In the genomic region with DNA sequence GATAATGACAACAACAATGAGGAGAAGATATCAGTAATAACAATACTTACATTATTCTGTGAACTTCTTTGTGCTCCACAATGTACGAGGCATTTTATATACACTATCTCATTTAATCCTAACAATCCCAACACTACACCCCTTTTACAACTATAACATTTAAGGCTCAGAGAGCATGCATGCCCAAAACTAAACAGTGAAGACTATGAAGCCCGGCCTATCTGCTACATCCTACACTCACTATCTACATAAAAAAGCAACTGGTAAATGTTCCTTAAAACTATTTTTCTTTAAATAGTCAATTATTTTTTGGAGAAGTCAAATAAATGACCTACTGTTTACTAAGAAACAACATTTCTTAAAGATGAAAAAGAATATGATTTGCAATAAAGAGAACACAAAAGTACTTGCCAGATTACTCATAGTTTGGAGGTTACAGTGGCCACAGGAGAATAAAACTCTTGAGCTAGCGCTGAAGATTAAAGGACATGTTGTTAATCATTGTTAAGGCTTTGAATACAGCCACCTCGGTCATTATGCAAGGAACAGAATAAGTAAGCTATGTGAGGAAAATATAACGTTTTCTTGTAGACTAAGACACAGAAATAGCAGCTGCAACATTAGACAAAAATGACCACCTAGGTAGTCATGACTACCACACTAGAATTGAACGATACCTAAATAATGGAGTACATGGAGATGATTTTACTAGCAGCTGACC, we compare ENCODE assay signal across 12 cellular contexts. TPM values are rescaled to one million over a fixed set of nuclear protein-coding genes. Genes with fewer than 3 reads are reported as not detected.
DNase-seq lines count a peak whose midpoint lies in the region; ATAC-seq, FAIRE-seq and TF ChIP-seq lines count a peak whose summit lies in the region.
"Had no signal": no experiment of that assay in that cellular context is flagged by ENCODE, and none has a peak within 500 bp of the region (broad histone marks: within the 10 kb centered on the region; RNA-seq: fewer than 3 reads in every experiment).

No MANE protein-coding gene starts in this region.

- TF ChIP-seq EP300 in HepG2 (IDR thresholded peaks at IDR 0.05; ENCODE audit: low read depth in 2 of 2, low read length in 2 of 2) (0 out of 4 replicates have a peak, but pooled peaks of 1 of the 2 experiments have one; percentile 15), HepG2 (CRISPR knock-in tag; IDR thresholded peaks at IDR 0.05; ENCODE audit: borderline replicate concordance) (no peak)

- H3K4me3 ChIP-seq in HepG2 (replicated peaks in 1 of 3; ENCODE audit: insufficient read depth in 1 of 3, low read depth in 2 of 3, low read length in 3 of 3) (peak overlapping the region in 1 of 3 experiments; percentile 14; a peak in 1 of 6 replicates), dorsolateral prefrontal cortex (no peak overlapping the region)
- H3K4me3 ChIP-seq: psoas muscle had no signal

- H3K9ac ChIP-seq in HepG2 (ENCODE audit: insufficient read depth, low read depth, low read length): no peak overlapping the region; the same call in 1 of the 2 replicates

- in situ Hi-C loops in HepG2 (cut with HindIII; ENCODE audit: extremely low pct_ligation_motif_present, low pct_unique_long_range_greater_than_20kb): no loop called here

- no peaks in the 10 kb centered on the region for H3K27me3 ChIP-seq in HepG2 (ENCODE audit: control insufficient read depth in 1 of 2, insufficient read depth in 2 of 2, low read length in 2 of 2)
- H3K27me3 ChIP-seq in dorsolateral prefrontal cortex: no peaks in the 10 kb centered on the region

- no peaks in the 10 kb centered on the region for H4K20me1 ChIP-seq in HepG2 (ENCODE audit: insufficient read depth, low read length)

- peak overlapping the region; percentile 38 for H3K4me2 ChIP-seq in HepG2 (ENCODE audit: low read depth, low read length)

- no peaks in the 10 kb centered on the region for H3K9me3 ChIP-seq in HepG2 (ENCODE audit: low read length)
- H3K9me3 ChIP-seq: psoas muscle had no signal

- intact Hi-C loops in HepG2 (cut with micrococcal nuclease; ENCODE audit: unreplicated experiment) (no loop called here), dorsolateral prefrontal cortex (cut with DNase I) (no loop called here)

- H3K79me2 ChIP-seq in HepG2 (ENCODE audit: insufficient read depth, low read length): peaks cover 34% of the 10 kb centered on the region

- peak; percentile 16 for DNase-seq in SW480 (ENCODE audit: low spot score)
- peak; percentile 58 for DNase-seq in HepG2 (ENCODE audit: low spot score)
- no peak for DNase-seq in AG08396 (ENCODE audit: low spot score)
- DNase-seq in dorsolateral prefrontal cortex: no peak
- DNase-seq in AML-193 (lab: John Stamatoyannopoulos, UW): no peak
- no peak for DNase-seq in stimulated activated CD4-positive, alpha-beta T cell treated with anti-CD3 and anti-CD28 coated beads, Interleukin-12 subunit alpha, Interleukin-12 subunit beta, amount 100 ng/mL, for 4 hours
- DNase-seq: activated CD4-positive, alpha-beta T cell treated with anti-CD3 and anti-CD28 coated beads, Interleukin-2, amount 50 U/mL, for 1 hour; central memory CD4-positive, alpha-beta T cell; psoas muscle; stimulated activated naive B cell treated with anti-CD40 and anti-IgM and Interleukin-4, amounts not matched to agents 10 μg/mL and 1 μg/mL and 100 μg/mL, for 72 hours had no signal

- peaks cover 28% of the 10 kb centered on the region for H3K4me1 ChIP-seq in HepG2 (ENCODE audit: insufficient read depth, low read length)
- H3K4me1 ChIP-seq: psoas muscle had no signal

- FAIRE-seq in HepG2 (lab: Jason Lieb, UNC): no peak

- 38% methylated on average over 6 of the region's 6 CpGs for WGBS in HepG2 (ENCODE audit: low lambda C conversion rate)

- ATAC-seq in GM18508 (IDR thresholded peaks at IDR 0.05; ENCODE audit: insufficient read depth, unreplicated experiment) (peak; percentile 77), HG02588 (IDR thresholded peaks at IDR 0.05; ENCODE audit: unreplicated experiment) (peak; percentile 45), HepG2 (peak; percentile 84)
- ATAC-seq: psoas muscle; stimulated activated naive B cell treated with anti-CD40 and anti-IgM and Interleukin-4, amounts not matched to agents 10 μg/mL and 1 μg/mL and 100 μg/mL, for 72 hours had no signal

- POLR2A ChIA-PET in HepG2 (lab: Yijun Ruan, JAX): interaction anchor here (0.9 to 1.0 kb wide), 2 partner anchors 20 to 48 kb away, joined by 3 to 4 read pairs; no protein-coding TSS in a partner anchor

- H2AFZ ChIP-seq in HepG2 (ENCODE audit: low read length): no peak overlapping the region

- TSS peak; percentile 26 for BruUV-seq in HepG2 (replicated peaks; lab: Mats Ljungman, UMichigan)

- TF ChIP-seq RAD21 in HepG2 (CRISPR knock-in tag; IDR thresholded peaks at IDR 0.05): no peak

- CTCF ChIA-PET in HepG2 (lab: Yijun Ruan, JAX; ENCODE audit: low intra/inter-chr PET ratio, low total read pairs): no interaction called here

- H3K27ac ChIP-seq in HepG2 (ENCODE audit: extremely low read length, insufficient read depth, low read length): peak overlapping the region; percentile 37
- no peak overlapping the region for H3K27ac ChIP-seq in dorsolateral prefrontal cortex
- H3K27ac ChIP-seq: psoas muscle had no signal

- H3K36me3 ChIP-seq in HepG2 (replicated peaks in 1 of 2; ENCODE audit: control insufficient read depth in 1 of 2, insufficient read depth in 2 of 2, low read length in 2 of 2): no peaks in the 10 kb centered on the region

- TF ChIP-seq POLR2A in HepG2 (IDR thresholded peaks at IDR 0.05; ENCODE audit: insufficient read depth in 1 of 2, low read depth in 2 of 2, low read length in 2 of 2): no peak

- no peak for TF ChIP-seq CTCF in HepG2 (CRISPR knock-in tag; IDR thresholded peaks at IDR 0.05)
- TF ChIP-seq CTCF in dorsolateral prefrontal cortex (IDR thresholded peaks at IDR 0.05 in 54 of 56, conservative IDR thresholded peaks at IDR 0.05 in 2 of 56; ENCODE audit: low read depth in 1 of 56, partially characterized antibody in 56 of 56): no peak

TF ChIP-seq in HepG2, 621 proteins besides CTCF, POLR2A, EP300 and RAD21 (continues in another document):
- TF ChIP-seq, protein P1, sequence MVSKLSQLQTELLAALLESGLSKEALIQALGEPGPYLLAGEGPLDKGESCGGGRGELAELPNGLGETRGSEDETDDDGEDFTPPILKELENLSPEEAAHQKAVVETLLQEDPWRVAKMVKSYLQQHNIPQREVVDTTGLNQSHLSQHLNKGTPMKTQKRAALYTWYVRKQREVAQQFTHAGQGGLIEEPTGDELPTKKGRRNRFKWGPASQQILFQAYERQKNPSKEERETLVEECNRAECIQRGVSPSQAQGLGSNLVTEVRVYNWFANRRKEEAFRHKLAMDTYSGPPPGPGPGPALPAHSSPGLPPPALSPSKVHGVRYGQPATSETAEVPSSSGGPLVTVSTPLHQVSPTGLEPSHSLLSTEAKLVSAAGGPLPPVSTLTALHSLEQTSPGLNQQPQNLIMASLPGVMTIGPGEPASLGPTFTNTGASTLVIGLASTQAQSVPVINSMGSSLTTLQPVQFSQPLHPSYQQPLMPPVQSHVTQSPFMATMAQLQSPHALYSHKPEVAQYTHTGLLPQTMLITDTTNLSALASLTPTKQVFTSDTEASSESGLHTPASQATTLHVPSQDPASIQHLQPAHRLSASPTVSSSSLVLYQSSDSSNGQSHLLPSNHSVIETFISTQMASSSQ (IDR thresholded peaks at IDR 0.05; ENCODE audit: low read depth): peak; percentile 73
- TF ChIP-seq, protein P1 (CRISPR knock-in tag; IDR thresholded peaks at IDR 0.05; ENCODE audit: borderline replicate concordance): no peak
- TF ChIP-seq SOX13 (IDR thresholded peaks at IDR 0.05) (no peak), SOX13 (CRISPR knock-in tag; conservative IDR thresholded peaks at IDR 0.05 in 1 of 2, IDR thresholded peaks at IDR 0.05 in 1 of 2) (peak in 1 of 2 experiments; percentile 19; a peak in 1 of 4 replicates), JUND (CRISPR knock-in tag; IDR thresholded peaks at IDR 0.05) (no peak), TCF7 (IDR thresholded peaks at IDR 0.05; ENCODE audit: low read depth) (peak; percentile 50; the same call in 1 of the 2 replicates)

RNA-seq across cellular contexts. Expression of a gene that starts 56.7 kb away (rescaled TPM):
- total RNA-seq in HepG2 (2016; rRNA removed; fragmentation: Illumina TruSeq; extraction: Trizol): 43.4 and 51.6 TPM in 2 replicates
- 9.4 and 10.4 TPM in 2 replicates for total RNA-seq in HepG2 (2016; cell fraction: cytosol; rRNA removed; fragmentation: Illumina TruSeq; extraction: Trizol; ENCODE audit: low read depth)
- 40.9 and 52.2 TPM in 2 replicates for total RNA-seq in HepG2 (2016; cell fraction: insoluble cytoplasmic fraction; rRNA removed; fragmentation: Illumina TruSeq; extraction: Trizol)
- total RNA-seq in HepG2 (2016; cell fraction: membrane; rRNA removed; fragmentation: Illumina TruSeq; extraction: Trizol): 23.4 and 25.9 TPM in 2 replicates
- total RNA-seq in HepG2 (2016; cell fraction: nucleus; rRNA removed; fragmentation: Illumina TruSeq; extraction: Trizol): 44.6 and 50.9 TPM in 2 replicates
- 37.1 and 39.2 TPM in 2 replicates for polyA plus RNA-seq in HepG2 (2011; rRNA removed)
- 30.2 and 34.0 TPM in 2 replicates for polyA plus RNA-seq in HepG2 (2011; cell fraction: cytosol; rRNA removed)
- polyA plus RNA-seq in HepG2 (2011; cell fraction: nucleus; rRNA removed): 26.3 and 29.3 TPM in 2 replicates
- polyA plus RNA-seq in HepG2 (2012): 19.5 and 25.8 TPM in 2 replicates
- polyA plus RNA-seq in HepG2 (2016; cell fraction: cytosol; fragmentation: Illumina TruSeq; extraction: Trizol; ENCODE audit: low read depth): 2.6 and 3.2 TPM in 2 replicates
- 42.1 and 42.3 TPM in 2 replicates for polyA plus RNA-seq in HepG2 (2016; cell fraction: insoluble cytoplasmic fraction; fragmentation: Illumina TruSeq; extraction: Trizol; ENCODE audit: low read depth)
- 8.5 and 8.8 TPM in 2 replicates for polyA plus RNA-seq in HepG2 (2016; cell fraction: membrane; fragmentation: Illumina TruSeq; extraction: Trizol; ENCODE audit: low read depth)
- polyA plus RNA-seq in HepG2 (2016; cell fraction: nucleus; fragmentation: Illumina TruSeq; extraction: Trizol; ENCODE audit: insufficient read depth, low read depth): 28.2 and 28.4 TPM in 2 replicates
- 3.8 and 44.2 TPM in 2 replicates for polyA minus RNA-seq in HepG2 (2011; rRNA and poly(A)+ RNA removed; ENCODE audit: low replicate concordance)
- 23.0 and 33.1 TPM in 2 replicates for polyA minus RNA-seq in HepG2 (2011; cell fraction: cytosol; rRNA and poly(A)+ RNA removed)
- 108 and 119 TPM in 2 replicates for polyA minus RNA-seq in HepG2 (2011; cell fraction: nucleus; rRNA and poly(A)+ RNA removed)
- 10 to 100 TPM; 15.8 to 61.8 (median 29.0) TPM for total RNA-seq in dorsolateral prefrontal cortex

Comparison
In these comparisons a context has a peak if more than half of its experiments do, and no peak if none do; other contexts are left out.
1. DNase-seq: peak in SW480 (single experiment) and HepG2 (single experiment); none in AG08396 (single experiment), dorsolateral prefrontal cortex (0 of 10), AML-193 (0 of 2) and stimulated activated CD4-positive, alpha-beta T cell treated with anti-CD3 and anti-CD28 coated beads, Interleukin-12 subunit alpha, Interleukin-12 subunit beta, amount 100 ng/mL, for 4 hours (single experiment).
2. Peak in every context shown above with its lines, with median percentiles within 50 percentile points of each other: ATAC-seq.